Comparison of ENCODE assay signal across 9 cellular contexts in the genomic region with DNA sequence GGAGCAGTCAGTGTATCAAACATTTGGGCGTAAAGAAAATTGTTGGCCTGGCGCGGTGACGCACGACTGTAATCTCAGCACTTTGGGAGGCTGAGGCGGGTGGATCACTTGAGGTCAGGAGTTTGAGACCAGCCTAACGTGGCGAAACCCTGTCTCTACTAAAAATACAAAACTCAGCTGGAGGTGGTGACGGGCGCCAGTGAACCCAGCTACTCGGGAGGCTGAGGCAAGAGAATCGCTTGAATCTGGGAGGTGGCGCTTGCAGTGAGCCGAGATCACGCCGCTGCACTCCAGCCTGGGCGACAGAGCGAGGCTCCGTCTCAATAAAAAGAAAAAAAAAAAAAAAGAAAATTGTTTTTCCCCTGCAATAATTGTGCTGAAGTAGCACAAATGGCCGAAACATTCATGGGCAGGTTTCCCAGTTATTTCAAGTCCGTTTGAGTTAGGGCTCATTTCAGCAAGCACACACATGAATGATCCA. TPM values are rescaled to one million over a fixed set of nuclear protein-coding genes. Genes with fewer than 3 reads are reported as not detected.
A peak's percentile ranks its signal among the peaks of the same experiment; 100 is the strongest.
DNase-seq lines count a peak whose midpoint lies in the region; ATAC-seq, FAIRE-seq and TF ChIP-seq lines count a peak whose summit lies in the region.
"Had no signal": no experiment of that assay in that cellular context is flagged by ENCODE, and none has a peak within 500 bp of the region (broad histone marks: within the 10 kb centered on the region; RNA-seq: fewer than 3 reads in every experiment).

No MANE protein-coding gene starts in this region.

- peaks cover 19% of the 10 kb centered on the region for H3K4me1 Mint-ChIP-seq in activated T-cell treated with anti-CD3 and anti-CD28 coated beads, Interleukin-2, amount 50 U/mL, for 72 hours (ENCODE audit: low read depth)
- peaks cover 13% of the 10 kb centered on the region for H3K4me1 Mint-ChIP-seq in activated CD8-positive, alpha-beta T cell treated with anti-CD3 and anti-CD28 coated beads, Interleukin-2, amount 10 ng/mL, durations not matched to agents 7 days and 5 days (ENCODE audit: low read depth)
- peaks cover 6 to 10% of the 10 kb centered on the region in 2 donors for H3K4me1 Mint-ChIP-seq in immature natural killer cell

- no peak for DNase-seq in activated T-cell treated with anti-CD3 and anti-CD28 coated beads, Interleukin-2, amount 50 U/mL, for 72 hours
- no peak for DNase-seq in activated T-cell treated with anti-CD3 and anti-CD28 coated beads, Interleukin-2, amount 50 U/mL, for 1 hour
- no peak for DNase-seq in activated CD8-positive, alpha-beta T cell treated with anti-CD3 and anti-CD28 coated beads, Interleukin-2, amount 10 ng/mL, durations not matched to agents 7 days and 5 days
- DNase-seq in immature natural killer cell (no peak), testis (peak; percentile 36), HTR-8/SVneo (ENCODE audit: insufficient read length, low spot score) (no peak), stomach (no peak)
- no peak for DNase-seq in stimulated activated CD4-positive, alpha-beta T cell treated with anti-CD3 and anti-CD28 coated beads, Interleukin-4, amount 100 ng/mL, for 4 hours

- TF ChIP-seq POLR2A in testis (IDR thresholded peaks at IDR 0.05) (no peak), stomach (IDR thresholded peaks at IDR 0.05) (no peak)

- no peaks in the 10 kb centered on the region for H3K27me3 ChIP-seq in testis
- no peaks in the 10 kb centered on the region for H3K27me3 ChIP-seq in stomach

- no peak overlapping the region for H3K27ac Mint-ChIP-seq in activated T-cell treated with anti-CD3 and anti-CD28 coated beads, Interleukin-2, amount 50 U/mL, for 72 hours
- H3K27ac Mint-ChIP-seq in activated CD8-positive, alpha-beta T cell treated with anti-CD3 and anti-CD28 coated beads, Interleukin-2, amount 10 ng/mL, durations not matched to agents 7 days and 5 days: no peak overlapping the region
- no peak overlapping the region for H3K27ac Mint-ChIP-seq in immature natural killer cell

- POLR2A ChIA-PET in activated CD8-positive, alpha-beta T cell treated with anti-CD3 and anti-CD28 coated beads, Interleukin-2, amount 10 ng/mL, durations not matched to agents 7 days and 5 days (lab: Charles Lee): no interaction called here

- no peak for TF ChIP-seq EP300 in stomach (IDR thresholded peaks at IDR 0.05)

- TF ChIP-seq CTCF in testis (IDR thresholded peaks at IDR 0.05) (no peak), stomach (IDR thresholded peaks at IDR 0.05) (no peak)

- H3K27me3 Mint-ChIP-seq in activated T-cell treated with anti-CD3 and anti-CD28 coated beads, Interleukin-2, amount 50 U/mL, for 72 hours (ENCODE audit: low read depth): no peaks in the 10 kb centered on the region
- H3K27me3 Mint-ChIP-seq in activated CD8-positive, alpha-beta T cell treated with anti-CD3 and anti-CD28 coated beads, Interleukin-2, amount 10 ng/mL, durations not matched to agents 7 days and 5 days (ENCODE audit: low read depth): no peaks in the 10 kb centered on the region
- H3K27me3 Mint-ChIP-seq in immature natural killer cell (ENCODE audit: low read depth in 3 of 3): peaks cover 0 to 4% (median 0%) of the 10 kb centered on the region in 3 donors

- no peaks in the 10 kb centered on the region for H3K4me1 ChIP-seq in testis
- peaks cover 5 to 14% (median 9%) of the 10 kb centered on the region in 4 donors for H3K4me1 ChIP-seq in stomach

- H3K9me3 ChIP-seq in testis: no peaks in the 10 kb centered on the region
- H3K9me3 ChIP-seq in stomach: no peaks in the 10 kb centered on the region

- intact Hi-C loops in testis (cut with DNase I; ENCODE audit: low total_unique reads) (no loop called here), stomach (cut with DNase I; ENCODE audit: low total_unique reads) (no loop called here)

- no peak for FAIRE-seq in HTR-8/SVneo (lab: Jason Lieb, UNC)
- FAIRE-seq: TTC549 had no signal

- H3K4me3 ChIP-seq in testis (peak overlapping the region in 1 of 2 donors; percentile 76), stomach (peak overlapping the region in 2 of 4 donors; percentile 71 to 86)

- ATAC-seq in activated T-cell treated with anti-CD3 and anti-CD28 coated beads, Interleukin-2, amount 50 U/mL, for 72 hours (replicated peaks in 1 of 2): no peak
- ATAC-seq in activated CD8-positive, alpha-beta T cell treated with anti-CD3 and anti-CD28 coated beads, Interleukin-2, amount 10 ng/mL, durations not matched to agents 7 days and 5 days: no peak

- H3K4me3 Mint-ChIP-seq in activated T-cell treated with anti-CD3 and anti-CD28 coated beads, Interleukin-2, amount 50 U/mL, for 72 hours: peak overlapping the region; percentile 84 to 87
- H3K4me3 Mint-ChIP-seq in activated CD8-positive, alpha-beta T cell treated with anti-CD3 and anti-CD28 coated beads, Interleukin-2, amount 10 ng/mL, durations not matched to agents 7 days and 5 days: peak overlapping the region; percentile 74
- peak overlapping the region; percentile 63 to 78 (median 76) for H3K4me3 Mint-ChIP-seq in immature natural killer cell

- H3K36me3 ChIP-seq in testis (ENCODE audit: low read depth, missing control alignments): no peaks in the 10 kb centered on the region
- H3K36me3 ChIP-seq in stomach: peaks cover 0 to 6% (median under 1%) of the 10 kb centered on the region in 4 donors

- H3K27ac ChIP-seq in testis (no peak overlapping the region), stomach (no peak overlapping the region)

- peaks cover 0 to 2% of the 10 kb centered on the region in 2 donors for H3K36me3 Mint-ChIP-seq in activated T-cell treated with anti-CD3 and anti-CD28 coated beads, Interleukin-2, amount 50 U/mL, for 72 hours (ENCODE audit: insufficient read depth in 2 of 2)
- no peaks in the 10 kb centered on the region for H3K36me3 Mint-ChIP-seq in activated CD8-positive, alpha-beta T cell treated with anti-CD3 and anti-CD28 coated beads, Interleukin-2, amount 10 ng/mL, durations not matched to agents 7 days and 5 days (ENCODE audit: low read depth)
- no peaks in the 10 kb centered on the region for H3K36me3 Mint-ChIP-seq in immature natural killer cell

- WGBS in testis, 2 donors: 35 to 44% methylated on average over 21 of the region's 21 CpGs
- 77 to 80% (median 77%) methylated on average over 21 of the region's 21 CpGs for WGBS in stomach, 5 donors

- CTCF ChIA-PET in activated CD8-positive, alpha-beta T cell treated with anti-CD3 and anti-CD28 coated beads, Interleukin-2, amount 10 ng/mL, durations not matched to agents 7 days and 5 days (lab: Charles Lee): interaction anchor here (0.7 to 0.9 kb wide), 2 partner anchors 18 to 59 kb away, joined by 4 read pairs; partner anchors contain the start of gene ATMIN

- H3K9me3 Mint-ChIP-seq in activated T-cell treated with anti-CD3 and anti-CD28 coated beads, Interleukin-2, amount 50 U/mL, for 72 hours: peaks cover 1 to 2% of the 10 kb centered on the region in 2 donors
- no peaks in the 10 kb centered on the region for H3K9me3 Mint-ChIP-seq in activated CD8-positive, alpha-beta T cell treated with anti-CD3 and anti-CD28 coated beads, Interleukin-2, amount 10 ng/mL, durations not matched to agents 7 days and 5 days (ENCODE audit: insufficient read depth)
- H3K9me3 Mint-ChIP-seq in immature natural killer cell: no peaks in the 10 kb centered on the region

RNA-seq across cellular contexts. Expression of gene GCSH, which starts 1.4 kb away (rescaled TPM):
- 10 to 100 TPM; 12.4 to 12.6 TPM for total RNA-seq in activated T-cell treated with anti-CD3 and anti-CD28 coated beads, Interleukin-2, amount 50 U/mL, for 72 hours
- total RNA-seq in activated CD8-positive, alpha-beta T cell treated with anti-CD3 and anti-CD28 coated beads, Interleukin-2, amount 10 ng/mL, durations not matched to agents 7 days and 5 days: 10 to 100 TPM; 10.1 to 13.9 TPM
- polyA plus RNA-seq in immature natural killer cell (10 to 100 TPM in 1 of 3 donors, 1 to 10 TPM in 2; 6.6 to 11.5 (median 8.3) TPM), testis (ENCODE audit: insufficient read depth, low read depth, low replicate concordance) (19.4 TPM), stomach (10 to 100 TPM; 22.6 to 36.4 (median 29.4) TPM)
- total RNA-seq in testis (10 to 100 TPM; 10.3 to 18.4 TPM), stomach (10 to 100 TPM in 3 of 5 donors, 1 to 10 TPM in 2; 4.9 to 29.0 (median 22.5) TPM)

RNA-seq across cellular contexts. Expression of gene C16orf46, which starts 17.8 kb away (rescaled TPM):
- total RNA-seq in activated T-cell treated with anti-CD3 and anti-CD28 coated beads, Interleukin-2, amount 50 U/mL, for 72 hours: under 1 TPM in 1 of 2 donors, not detected in 1; 0.91 TPM
- under 1 TPM in 1 of 2 experiments, not detected in 1; 0.23 TPM for total RNA-seq in activated CD8-positive, alpha-beta T cell treated with anti-CD3 and anti-CD28 coated beads, Interleukin-2, amount 10 ng/mL, durations not matched to agents 7 days and 5 days
- under 1 TPM in 1 of 3 donors, not detected in 2; 0.16 TPM for polyA plus RNA-seq in immature natural killer cell
- 10 to 100 TPM; 10.2 to 15.2 TPM for total RNA-seq in testis
- polyA plus RNA-seq in testis (ENCODE audit: insufficient read depth, low read depth, low replicate concordance): 7.7 TPM
- under 1 TPM in 1 of 5 donors, not detected in 4; 0.73 TPM for total RNA-seq in stomach
- 1 to 10 TPM in 1 of 3 donors, under 1 TPM in 2; 0.44 to 1.1 (median 0.50) TPM for polyA plus RNA-seq in stomach

RNA-seq across cellular contexts. Expression of gene ATMIN, which starts 59.2 kb away (rescaled TPM):
- total RNA-seq in activated T-cell treated with anti-CD3 and anti-CD28 coated beads, Interleukin-2, amount 50 U/mL, for 72 hours: 10 to 100 TPM; 19.2 to 23.9 TPM
- 10 to 100 TPM; 23.3 to 27.0 TPM for total RNA-seq in activated CD8-positive, alpha-beta T cell treated with anti-CD3 and anti-CD28 coated beads, Interleukin-2, amount 10 ng/mL, durations not matched to agents 7 days and 5 days
- polyA plus RNA-seq in immature natural killer cell (10 to 100 TPM; 25.4 to 51.0 (median 26.4) TPM), testis (ENCODE audit: insufficient read depth, low read depth, low replicate concordance) (97.3 TPM), stomach (10 to 100 TPM in 2 of 3 donors, 1 to 10 TPM in 1; 9.6 to 17.9 (median 12.3) TPM)
- total RNA-seq in testis (10 to 100 TPM; 53.6 to 65.2 TPM), stomach (100 to 1,000 TPM in 1 of 5 donors, 10 to 100 TPM in 2, 1 to 10 TPM in 2; 1.8 to 102 (median 30.9) TPM)

Comparison
In these comparisons a context has a peak if more than half of its experiments do, and no peak if none do; other contexts are left out.
1. RNA of gene C16orf46, which starts 17.8 kb away (total RNA-seq): 10.2 to 15.2 TPM in testis; 0.91 TPM in activated T-cell treated with anti-CD3 and anti-CD28 coated beads, Interleukin-2, amount 50 U/mL, for 72 hours, 0.23 TPM in activated CD8-positive, alpha-beta T cell treated with anti-CD3 and anti-CD28 coated beads, Interleukin-2, amount 10 ng/mL, durations not matched to agents 7 days and 5 days and 0.73 TPM in stomach; every median in the first group is over 4 times any median in the second.
2. Peak in every context shown above with its lines, with median percentiles within 50 percentile points of each other: H3K4me3 Mint-ChIP-seq.